In genomic region chr15:99135194-99135593, GRCh38 we compare ENCODE assay signal across 11 cellular contexts. TPM values are rescaled to one million over a fixed set of nuclear protein-coding genes. Genes with fewer than 3 reads are reported as not detected.
DNase-seq lines count a peak whose midpoint lies in the region; ATAC-seq, FAIRE-seq and TF ChIP-seq lines count a peak whose summit lies in the region.
"Had no signal": no experiment of that assay in that cellular context is flagged by ENCODE, and none has a peak within 500 bp of the region (broad histone marks: within the 10 kb centered on the region; RNA-seq: fewer than 3 reads in every experiment).

No MANE protein-coding gene starts in this region.

- peak; percentile 65 for DNase-seq in DMS53 (lab: John Stamatoyannopoulos, UW)
- DNase-seq in GM19239 (ENCODE audit: insufficient read length, low spot score), result no peak
- peak; percentile 37 for DNase-seq in astrocyte of the spinal cord (ENCODE audit: low read depth, low spot score)
- DNase-seq in NCI-H1092 (lab: John Stamatoyannopoulos, UW), result no peak
- DNase-seq in GM12892 (ENCODE audit: insufficient read length), result no peak
- no peak for DNase-seq in omental fat pad (ENCODE audit: low spot score)
- no peak for DNase-seq in stimulated activated CD4-positive, alpha-beta T cell treated with anti-CD3 and anti-CD28 coated beads, Interleukin-2, amount 100 ng/mL, for 48 hours
- DNase-seq: CD8-positive, alpha-beta memory T cell; NCI-H524 had no signal

- TF ChIP-seq CTCF in astrocyte of the spinal cord (IDR thresholded peaks at IDR 0.05; ENCODE audit: low read depth, low read length) (no peak), omental fat pad (IDR thresholded peaks at IDR 0.05) (no peak)

- H3K4me3 ChIP-seq in astrocyte of the spinal cord (ENCODE audit: low read depth, low read length), result no peak overlapping the region
- H3K4me3 ChIP-seq: lung had no signal

- in situ Hi-C loops in astrocyte of the spinal cord (cut with HindIII; ENCODE audit: low sequenced_read_pairs), result no loop called here

- TF ChIP-seq POLR2A in GM12892 (IDR thresholded peaks at IDR 0.05; ENCODE audit: low read depth, low read length), result no peak

- ATAC-seq in HG03025 (IDR thresholded peaks at IDR 0.05; ENCODE audit: low FRiP score, unreplicated experiment), result peak; percentile 72
- ATAC-seq in omental fat pad (ENCODE audit: low FRiP score), result no peak

- FAIRE-seq in GM19239 (lab: Jason Lieb, UNC), result peak; percentile 45
- no peak for FAIRE-seq in GM12892 (lab: Jason Lieb, UNC)

RNA-seq across cellular contexts. Expression of gene SYNM, which starts 30.3 kb away (rescaled TPM):
- 0.23 TPM for polyA plus RNA-seq in GM12892 (2012; ENCODE audit: missing spikeins)
- total RNA-seq in omental fat pad, result 10 to 100 TPM; 13.6 to 49.7 (median 37.5) TPM

Comparison
In these comparisons a context has a peak if more than half of its experiments do, and no peak if none do; other contexts are left out.
1. DNase-seq: peak in DMS53 (single experiment) and astrocyte of the spinal cord (single experiment); none in GM19239 (single experiment), NCI-H1092 (single experiment), GM12892 (single experiment), omental fat pad (single experiment) and stimulated activated CD4-positive, alpha-beta T cell treated with anti-CD3 and anti-CD28 coated beads, Interleukin-2, amount 100 ng/mL, for 48 hours (0 of 2).